Comparison of ENCODE assay signal across 8 cellular contexts in the genomic region with DNA sequence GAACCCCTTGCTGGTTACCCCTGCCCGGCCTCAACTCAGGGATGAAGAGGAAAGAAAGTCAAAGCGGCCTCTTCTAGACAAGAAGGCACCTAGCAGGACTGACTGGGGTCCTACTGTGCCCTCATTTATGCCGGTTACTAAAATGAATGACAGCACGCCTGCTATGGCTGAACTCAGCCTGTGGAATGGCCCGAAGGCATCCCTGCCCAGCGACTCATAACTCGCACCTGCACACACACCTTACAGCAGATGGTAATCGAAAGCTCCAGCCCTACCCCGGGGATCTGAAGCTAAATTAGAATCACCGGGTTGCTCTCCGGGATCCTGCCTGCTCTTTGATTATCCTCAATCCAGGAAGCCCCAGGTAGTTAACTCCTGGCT. TPM values are rescaled to one million over a fixed set of nuclear protein-coding genes. Genes with fewer than 3 reads are reported as not detected.
DNase-seq lines count a peak whose midpoint lies in the region; ATAC-seq and TF ChIP-seq lines count a peak whose summit lies in the region.

No MANE protein-coding gene starts in this region.

- peaks cover 0 to 9% of the 10 kb centered on the region in 2 experiments; a peak in 2 of 3 replicates for H3K36me3 ChIP-seq in HEK293 (ENCODE audit: control insufficient read depth in 2 of 2, insufficient read depth in 1 of 2, low read length in 2 of 2)
- no peaks in the 10 kb centered on the region for H3K36me3 ChIP-seq in skeletal muscle satellite cell (ENCODE audit: insufficient read depth, low read length)

- H3K9me3 ChIP-seq in HEK293 (ENCODE audit: control insufficient read depth, insufficient read depth, low read depth, low read length) (no peaks in the 10 kb centered on the region), skeletal muscle satellite cell (replicated peaks; ENCODE audit: low read length) (no peaks in the 10 kb centered on the region)

- POLR2A ChIA-PET in HEK293 (lab: Yijun Ruan, JAX) (interaction anchor here (0.7 to 1.2 kb wide), 2 partner anchors 64 to 186 kb away, joined by 3 to 4 read pairs; a partner anchor contains a TSS), RWPE1 (lab: Yijun Ruan, JAX; ENCODE audit: low non-redundant PET) (no interaction called here)

- H3K4me3 ChIP-seq in HEK293 (ENCODE audit: low read depth, low read length) (no peak overlapping the region), fibroblast of pulmonary artery (replicated peaks; ENCODE audit: low read depth, low read length) (peak overlapping the region; percentile 56), skeletal muscle satellite cell (ENCODE audit: low read length) (peak overlapping the region; percentile 80)

- TF ChIP-seq CTCF in HEK293 (tag by site-specific recombination; IDR thresholded peaks at IDR 0.05) (no peak), RWPE1 (conservative IDR thresholded peaks at IDR 0.05; ENCODE audit: low read depth) (no peak), fibroblast of pulmonary artery (IDR thresholded peaks at IDR 0.05; ENCODE audit: low read length, missing control alignments) (no peak)

- H3K4me1 ChIP-seq in HEK293 (ENCODE audit: control insufficient read depth, insufficient read depth, low read length) (peaks cover 8% of the 10 kb centered on the region; the same call in 1 of the 2 replicates), skeletal muscle satellite cell (ENCODE audit: control insufficient read depth, insufficient read depth, low read length) (peaks cover 14% of the 10 kb centered on the region)

- no peak for ATAC-seq in HG02852 (IDR thresholded peaks at IDR 0.05; ENCODE audit: unreplicated experiment)

- peak; percentile 39 for DNase-seq in RWPE1 (ENCODE audit: low spot score)
- DNase-seq in fibroblast of pulmonary artery (ENCODE audit: low read depth): no peak
- DNase-seq in NCI-H2196 (lab: John Stamatoyannopoulos, UW; ENCODE audit: unreplicated experiment): no peak
- DNase-seq in iPS-NIHi7 (ENCODE audit: extremely low spot score): no peak
- no peak for DNase-seq in stimulated activated naive CD4-positive, alpha-beta T cell (lab: John Stamatoyannopoulos, UW)

- H3K27ac ChIP-seq in HEK293 (ENCODE audit: extremely low read depth, low read depth, low read length): peak overlapping the region; percentile 54; the same call in 1 of the 2 replicates
- H3K27ac ChIP-seq in RWPE1: peak overlapping the region; percentile 76

- H3K27me3 ChIP-seq in skeletal muscle satellite cell (ENCODE audit: control insufficient read depth, insufficient read depth, low read length): peaks cover 20% of the 10 kb centered on the region

- H3K9ac ChIP-seq in skeletal muscle satellite cell (ENCODE audit: low read depth, low read length): peak overlapping the region; percentile 80

- H3K4me2 ChIP-seq in skeletal muscle satellite cell (ENCODE audit: low read length): peak overlapping the region; percentile 97

- CTCF ChIA-PET in HEK293 (lab: Yijun Ruan, JAX) (interaction anchor here (0.6 to 1.1 kb wide), 2 partner anchors 85 to 396 kb away, joined by 3 to 4 read pairs; no protein-coding TSS in a partner anchor), RWPE1 (lab: Yijun Ruan, JAX) (interaction anchor here (0.7 kb wide), 1 partner anchor 148 kb away, joined by 3 read pairs; no protein-coding TSS in a partner anchor)

TF ChIP-seq in HEK293, 187 proteins besides CTCF, POLR2A, EP300 and RAD21:
- TF ChIP-seq ZNF335 (tag by site-specific recombination; conservative IDR thresholded peaks at IDR 0.05) (peak; percentile 69), ZNF830 (tag by site-specific recombination; IDR thresholded peaks at IDR 0.05; ENCODE audit: low read depth) (no peak), ZFHX2 (tag by site-specific recombination; conservative IDR thresholded peaks at IDR 0.05) (no peak)
- TF ChIP-seq, protein P1, sequence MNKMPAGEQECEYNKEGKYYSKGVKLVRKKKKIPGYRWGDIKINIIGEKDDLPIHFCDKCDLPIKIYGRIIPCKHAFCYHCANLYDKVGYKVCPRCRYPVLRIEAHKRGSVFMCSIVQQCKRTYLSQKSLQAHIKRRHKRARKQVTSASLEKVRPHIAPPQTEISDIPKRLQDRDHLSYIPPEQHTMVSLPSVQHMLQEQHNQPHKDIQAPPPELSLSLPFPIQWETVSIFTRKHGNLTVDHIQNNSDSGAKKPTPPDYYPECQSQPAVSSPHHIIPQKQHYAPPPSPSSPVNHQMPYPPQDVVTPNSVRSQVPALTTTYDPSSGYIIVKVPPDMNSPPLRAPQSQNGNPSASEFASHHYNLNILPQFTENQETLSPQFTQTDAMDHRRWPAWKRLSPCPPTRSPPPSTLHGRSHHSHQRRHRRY (tag by site-specific recombination; IDR thresholded peaks at IDR 0.05): no peak

RNA-seq across cellular contexts. Expression of a gene that starts 0.7 kb away (rescaled TPM):
- total RNA-seq in skeletal muscle satellite cell (2012; rRNA removed): 295 and 324 TPM in 2 replicates
